19 cellular contexts compared by ENCODE assay signal in the genomic region with DNA sequence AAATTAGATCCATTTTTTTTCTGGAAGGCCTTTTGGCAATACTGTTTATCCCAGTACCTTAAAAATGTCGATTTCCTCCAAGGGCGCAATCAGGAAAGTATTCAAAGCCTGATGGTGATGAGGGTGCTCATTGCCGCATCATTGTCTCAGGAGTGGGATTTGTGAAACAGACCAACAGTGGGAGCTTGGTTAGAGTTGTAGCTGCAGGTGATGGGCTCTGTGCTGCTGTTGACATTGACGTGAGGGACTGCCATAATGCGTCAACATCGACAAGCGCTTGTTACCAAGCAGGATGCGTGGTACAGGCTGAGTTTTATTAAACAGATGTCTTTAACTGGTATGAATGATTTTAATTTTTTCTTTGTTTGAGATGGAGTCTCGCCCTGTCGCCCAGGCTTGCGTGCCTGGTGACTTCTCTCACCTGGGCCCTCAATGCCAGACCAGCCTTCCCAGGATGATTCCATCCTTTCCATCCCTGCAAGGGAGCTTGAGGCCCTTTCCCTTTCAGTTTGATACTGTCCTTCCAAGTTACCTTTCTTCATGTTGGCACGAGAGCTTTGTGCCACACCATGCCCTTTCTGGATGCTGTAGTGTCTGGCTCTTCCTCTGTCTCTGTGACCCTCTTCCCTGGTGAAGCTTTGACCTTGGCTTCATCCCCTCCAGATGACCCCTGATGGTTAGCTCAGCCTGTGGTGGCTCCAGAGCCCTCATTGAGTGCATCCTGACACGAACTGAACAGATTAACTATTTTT. TPM values are rescaled to one million over a fixed set of nuclear protein-coding genes. Genes with fewer than 3 reads are reported as not detected.
A peak's percentile ranks its signal among the peaks of the same experiment; 100 is the strongest.
DNase-seq lines count a peak whose midpoint lies in the region; ATAC-seq and TF ChIP-seq lines count a peak whose summit lies in the region.
"Had no signal": no experiment of that assay in that cellular context is flagged by ENCODE, and none has a peak within 500 bp of the region (broad histone marks: within the 10 kb centered on the region; RNA-seq: fewer than 3 reads in every experiment).

No MANE protein-coding gene starts in this region.

- no peaks in the 10 kb centered on the region for H3K9me3 Mint-ChIP-seq in activated CD4-positive, alpha-beta T cell treated with anti-CD3 and anti-CD28 coated beads for 36 hours (ENCODE audit: low read depth)
- H3K9me3 Mint-ChIP-seq in HFFc6 (no peaks in the 10 kb centered on the region), nephron progenitor cell (no peaks in the 10 kb centered on the region)

- no peaks in the 10 kb centered on the region for H3K27me3 ChIP-seq in brain microvascular endothelial cell (replicated peaks)
- no peaks in the 10 kb centered on the region for H3K27me3 ChIP-seq in effector memory CD4-positive, alpha-beta T cell (replicated peaks; ENCODE audit: control insufficient read depth, insufficient read depth, low read length, poor library complexity, severe bottlenecking)
- H3K27me3 ChIP-seq: upper lobe of right lung had no signal

- no peak for DNase-seq in activated CD4-positive, alpha-beta T cell treated with anti-CD3 and anti-CD28 coated beads for 36 hours
- DNase-seq in activated CD4-positive, alpha-beta T cell treated with anti-CD3 and anti-CD28 coated beads for 1 hour = no peak
- DNase-seq in HFFc6 (no peak), brain microvascular endothelial cell (no peak), nephron progenitor cell (no peak), NCI-H2029 treated with DMSO at 0.1 percent for 48 hours (lab: John Stamatoyannopoulos, UW) (no peak)
- no peak for DNase-seq in effector memory CD4-positive, alpha-beta T cell
- DNase-seq: cerebellar nuclear complex, Karpas-422, mesendoderm, NCI-H1417, NCI-H226, occipital lobe, SHP77 treated with DMSO at 0.1 percent for 48 hours, T1000, upper lobe of right lung had no signal

- intact Hi-C loops in activated CD4-positive, alpha-beta T cell treated with anti-CD3 and anti-CD28 coated beads for 36 hours (cut with DNase I, micrococcal nuclease) = no loop called here

- no peaks in the 10 kb centered on the region for H3K27me3 Mint-ChIP-seq in activated CD4-positive, alpha-beta T cell treated with anti-CD3 and anti-CD28 coated beads for 36 hours
- H3K27me3 Mint-ChIP-seq in HFFc6 (ENCODE audit: insufficient read depth) (no peaks in the 10 kb centered on the region; the same call in none of the 2 replicates), nephron progenitor cell (ENCODE audit: low read depth, poor library complexity) (no peaks in the 10 kb centered on the region)

- H3K4me3 ChIP-seq in brain microvascular endothelial cell (ENCODE audit: low read depth, low read length) = no peak overlapping the region
- no peak overlapping the region for H3K4me3 ChIP-seq in effector memory CD4-positive, alpha-beta T cell (ENCODE audit: insufficient read depth, low read depth, low read length, poor library complexity, severe bottlenecking)
- H3K4me3 ChIP-seq: A549, upper lobe of right lung had no signal

- H3K27ac ChIP-seq in brain microvascular endothelial cell = peak overlapping the region; percentile 39
- no peak overlapping the region for H3K27ac ChIP-seq in effector memory CD4-positive, alpha-beta T cell (ENCODE audit: insufficient read depth, low read length, poor library complexity, severe bottlenecking)
- H3K27ac ChIP-seq: A549, upper lobe of right lung had no signal

- POLR2A ChIA-PET in activated CD4-positive, alpha-beta T cell treated with anti-CD3 and anti-CD28 coated beads for 36 hours (lab: Charles Lee) = interaction anchor here (0.6 kb wide), 1 partner anchor 1080 kb away, joined by 6 read pairs; no protein-coding TSS in a partner anchor

- no peak overlapping the region for H3K4me3 Mint-ChIP-seq in activated CD4-positive, alpha-beta T cell treated with anti-CD3 and anti-CD28 coated beads for 36 hours
- no peak overlapping the region for H3K4me3 Mint-ChIP-seq in HFFc6
- H3K4me3 Mint-ChIP-seq in nephron progenitor cell = no peak overlapping the region

- peaks cover 72% of the 10 kb centered on the region for H3K4me1 Mint-ChIP-seq in activated CD4-positive, alpha-beta T cell treated with anti-CD3 and anti-CD28 coated beads for 36 hours
- H3K4me1 Mint-ChIP-seq in HFFc6 (ENCODE audit: low read depth) (peaks cover 73% of the 10 kb centered on the region), nephron progenitor cell (peaks cover 31% of the 10 kb centered on the region)

- H3K4me1 ChIP-seq in effector memory CD4-positive, alpha-beta T cell (ENCODE audit: control insufficient read depth, insufficient read depth, low read length, poor library complexity, severe bottlenecking) = peaks cover 26% of the 10 kb centered on the region

- no peak for TF ChIP-seq CTCF in HFFc6 (IDR thresholded peaks at IDR 0.05)
- TF ChIP-seq CTCF in brain microvascular endothelial cell (IDR thresholded peaks at IDR 0.05; ENCODE audit: low read depth, low read length, missing control alignments) = no peak
- TF ChIP-seq CTCF in nephron progenitor cell (IDR thresholded peaks at IDR 0.05) = no peak

- in situ Hi-C loops in brain microvascular endothelial cell (cut with HindIII; ENCODE audit: low pct_ligation_motif_present, low sequenced_read_pairs) = no loop called here

- H3K36me3 ChIP-seq in brain microvascular endothelial cell (replicated peaks) = peaks cover 59% of the 10 kb centered on the region
- H3K36me3 ChIP-seq in effector memory CD4-positive, alpha-beta T cell (ENCODE audit: control insufficient read depth, insufficient read depth, low read length) = peaks cover 17% of the 10 kb centered on the region

- peak overlapping the region; percentile 70 for H3K27ac Mint-ChIP-seq in activated CD4-positive, alpha-beta T cell treated with anti-CD3 and anti-CD28 coated beads for 36 hours
- H3K27ac Mint-ChIP-seq in HFFc6 (peak overlapping the region; percentile 57), nephron progenitor cell (peak overlapping the region; percentile 85)

- CTCF ChIA-PET in activated CD4-positive, alpha-beta T cell treated with anti-CD3 and anti-CD28 coated beads for 36 hours (lab: Charles Lee) = interaction anchor here (1.0 to 1.3 kb wide), 3 partner anchors 32 to 100 kb away, joined by 3 to 5 read pairs (median 3); no protein-coding TSS in a partner anchor

- H3K36me3 Mint-ChIP-seq in activated CD4-positive, alpha-beta T cell treated with anti-CD3 and anti-CD28 coated beads for 36 hours (ENCODE audit: low read depth) = peaks cover 40% of the 10 kb centered on the region
- H3K36me3 Mint-ChIP-seq in HFFc6 (ENCODE audit: low read depth) = peaks cover 37% of the 10 kb centered on the region
- H3K36me3 Mint-ChIP-seq in nephron progenitor cell (ENCODE audit: low read depth) = peaks cover 28% of the 10 kb centered on the region

- no peak for ATAC-seq in activated CD4-positive, alpha-beta T cell treated with anti-CD3 and anti-CD28 coated beads for 36 hours
- ATAC-seq in HG03469 (IDR thresholded peaks at IDR 0.05; ENCODE audit: unreplicated experiment) = no peak
- ATAC-seq: A549, sciatic nerve, upper lobe of right lung had no signal

- no peaks in the 10 kb centered on the region for H3K9me3 ChIP-seq in effector memory CD4-positive, alpha-beta T cell (ENCODE audit: control insufficient read depth, low read length)
- H3K9me3 ChIP-seq: A549, upper lobe of right lung had no signal

RNA-seq across cellular contexts. Expression of a gene that starts 10.6 kb away (rescaled TPM):
- 100 to 1,000 TPM in 1 of 2 experiments, 10 to 100 TPM in 1; 84.4 to 107 TPM for total RNA-seq in activated CD4-positive, alpha-beta T cell treated with anti-CD3 and anti-CD28 coated beads for 36 hours
- 100 to 1,000 TPM; 128 to 148 (median 136) TPM for total RNA-seq in HFFc6 (2021; fragmentation: NEBNext Ultra II Directional; extraction: Animal tissue kit (Norgen Biotek cat#: 25700))

RNA-seq across cellular contexts. Expression of a gene that starts 22.4 kb away (rescaled TPM):
- total RNA-seq in activated CD4-positive, alpha-beta T cell treated with anti-CD3 and anti-CD28 coated beads for 36 hours = 10 to 100 TPM; 14.1 to 15.2 TPM
- 10 to 100 TPM; 19.2 to 25.5 (median 21.6) TPM for total RNA-seq in HFFc6 (2021; fragmentation: NEBNext Ultra II Directional; extraction: Animal tissue kit (Norgen Biotek cat#: 25700))
